In genomic region chr2:17617955-17618354, GRCh38 we compare ENCODE assay signal across 28 cellular contexts.
"Had no signal": no experiment of that assay in that cellular context is flagged by ENCODE, and none has a peak within 500 bp of the region (broad histone marks: within the 10 kb centered on the region; RNA-seq: fewer than 3 reads in every experiment).

No MANE protein-coding gene starts in this region.

- FAIRE-seq: colon, endometrium, endothelial cell of umbilical vein, frontal cortex had no signal

- ATAC-seq: effector memory CD8-positive, alpha-beta T cell; esophagus mucosa; foreskin keratinocyte; gastrocnemius medialis; gastroesophageal sphincter; heart left ventricle; heart right ventricle had no signal

- H3K36me3 ChIP-seq: colonic mucosa, esophagus muscularis mucosa, esophagus squamous epithelium, gastrocnemius medialis, gastroesophageal sphincter, heart left ventricle, heart right ventricle had no signal

- H3K4me1 ChIP-seq: colonic mucosa, gastrocnemius medialis had no signal

- H3K27me3 ChIP-seq: colonic mucosa, esophagus muscularis mucosa, esophagus squamous epithelium, foreskin keratinocyte, gastrocnemius medialis, gastroesophageal sphincter, heart left ventricle, heart right ventricle had no signal

- H3K27ac ChIP-seq: colonic mucosa, coronary artery, epithelial cell of prostate, esophagus muscularis mucosa, foreskin keratinocyte, gastrocnemius medialis, gastroesophageal sphincter, heart left ventricle, heart right ventricle had no signal

- H3K4me3 ChIP-seq: colonic mucosa, coronary artery, dorsolateral prefrontal cortex, esophagus muscularis mucosa, esophagus squamous epithelium, gastrocnemius medialis, gastroesophageal sphincter, heart left ventricle, heart right ventricle had no signal

- H3K9me3 ChIP-seq: colonic mucosa, esophagus muscularis mucosa, esophagus squamous epithelium, gastrocnemius medialis, gastroesophageal sphincter, heart left ventricle, heart right ventricle had no signal

- DNase-seq: colonic mucosa; cortex of kidney; dermis blood vessel endothelial cell; dorsolateral prefrontal cortex; effector CD4-positive, alpha-beta T cell; effector CD8-positive, alpha-beta T cell; effector memory CD4-positive, alpha-beta T cell; effector memory CD8-positive, alpha-beta T cell; endodermal cell; erythroblast; esophagus squamous epithelium; foreskin fibroblast; foreskin keratinocyte; foreskin melanocyte; gastrocnemius medialis; glutamatergic neuron; head of caudate nucleus; heart left ventricle; heart right ventricle had no signal
